In the genomic region with DNA sequence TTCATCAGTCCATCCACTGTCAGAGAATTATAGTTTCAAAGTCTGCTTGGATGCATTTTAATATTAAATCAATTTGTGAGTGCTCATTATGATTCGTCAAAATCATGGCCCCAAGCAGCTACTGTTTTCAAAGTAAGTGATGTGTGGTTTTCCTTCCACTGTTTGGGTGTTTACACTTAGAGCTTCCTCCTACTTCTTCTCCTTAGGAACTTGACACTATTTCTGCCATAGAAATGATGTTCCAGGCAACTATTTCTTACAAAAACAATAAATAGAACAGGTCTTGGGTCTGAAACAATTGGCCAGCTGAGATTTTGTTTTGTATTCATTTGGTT, we compare ENCODE assay signal across 10 cellular contexts.
DNase-seq lines count a peak whose midpoint lies in the region; ATAC-seq and TF ChIP-seq lines count a peak whose summit lies in the region.
"Had no signal": no experiment of that assay in that cellular context is flagged by ENCODE, and none has a peak within 500 bp of the region (broad histone marks: within the 10 kb centered on the region; RNA-seq: fewer than 3 reads in every experiment).

No MANE protein-coding gene starts in this region.

- H3K27ac Mint-ChIP-seq in Caco-2 (ENCODE audit: unreplicated experiment) (peak overlapping the region; percentile 90), neural progenitor cell (no peak overlapping the region)
- H3K27ac Mint-ChIP-seq in activated naive CD4-positive, alpha-beta T cell treated with anti-CD3 and anti-CD28 coated beads, Interleukin-2, amount 50 U/mL, for 72 hours, result no peak overlapping the region
- H3K27ac Mint-ChIP-seq: activated B cell treated with CpG ODN at 0.5 μM for 24 hours had no signal

- H3K4me1 Mint-ChIP-seq in Caco-2 (ENCODE audit: low read depth, unreplicated experiment), result peaks cover 39% of the 10 kb centered on the region
- H3K4me1 Mint-ChIP-seq in neural progenitor cell, result peaks cover 4% of the 10 kb centered on the region

- POLR2A ChIA-PET in Caco-2 (lab: Charles Lee), result no interaction called here

- BruUV-seq in Caco-2 (replicated peaks; lab: Mats Ljungman, UMichigan), result no TSS peak

- no peak overlapping the region for H3K9ac ChIP-seq in neural progenitor cell

- H3K27me3 Mint-ChIP-seq in Caco-2 (ENCODE audit: insufficient read depth, unreplicated experiment), result no peaks in the 10 kb centered on the region
- H3K27me3 Mint-ChIP-seq in neural progenitor cell (ENCODE audit: insufficient read depth, low read depth), result peaks cover 3% of the 10 kb centered on the region
- H3K27me3 Mint-ChIP-seq: activated B cell treated with CpG ODN at 0.5 μM for 24 hours had no signal

- intact Hi-C loops in Caco-2 (cut with micrococcal nuclease; ENCODE audit: unreplicated experiment), result loop anchor here (1.0 to 10.0 kb wide), 10 partner anchors 33 to 375 kb away; no protein-coding TSS in a partner anchor

- H3K9me3 Mint-ChIP-seq in Caco-2 (ENCODE audit: unreplicated experiment) (no peaks in the 10 kb centered on the region), neural progenitor cell (no peaks in the 10 kb centered on the region)
- no peaks in the 10 kb centered on the region for H3K9me3 Mint-ChIP-seq in activated naive CD4-positive, alpha-beta T cell treated with anti-CD3 and anti-CD28 coated beads, Interleukin-2, amount 50 U/mL, for 72 hours
- H3K9me3 Mint-ChIP-seq: activated B cell treated with CpG ODN at 0.5 μM for 24 hours had no signal

- H3K27me3 ChIP-seq in Caco-2 (replicated peaks; ENCODE audit: control insufficient read depth, insufficient read depth, low read length), result no peaks in the 10 kb centered on the region
- H3K27me3 ChIP-seq in neural progenitor cell, result no peaks in the 10 kb centered on the region
- H3K27me3 ChIP-seq: SJCRH30 had no signal

- peak; percentile 11 for ATAC-seq in HG02588 (IDR thresholded peaks at IDR 0.05; ENCODE audit: unreplicated experiment)
- ATAC-seq in SK-N-SH treated with all-trans-retinoic acid at 6 μM for 48 hours, result peak; percentile 45
- ATAC-seq in HG03439 (IDR thresholded peaks at IDR 0.05; ENCODE audit: unreplicated experiment), result no peak
- ATAC-seq in activated naive CD4-positive, alpha-beta T cell treated with anti-CD3 and anti-CD28 coated beads, Interleukin-2, amount 50 U/mL, for 72 hours, result no peak

- peaks cover 34% of the 10 kb centered on the region for H3K4me1 ChIP-seq in Caco-2
- H3K4me1 ChIP-seq in neural progenitor cell, result no peaks in the 10 kb centered on the region
- H3K4me1 ChIP-seq: SJCRH30 had no signal

- TF ChIP-seq CTCF in Caco-2 (IDR thresholded peaks at IDR 0.05; ENCODE audit: insufficient read depth in 1 of 2, low read depth in 1 of 2, low read length in 1 of 2, severe bottlenecking in 1 of 2, unreplicated experiment in 1 of 2), result peak in 1 of 2 experiments; percentile 1
- TF ChIP-seq CTCF in neural progenitor cell (IDR thresholded peaks at IDR 0.05), result no peak

- H3K79me2 ChIP-seq in neural progenitor cell (ENCODE audit: low read depth), result no peaks in the 10 kb centered on the region

- no peaks in the 10 kb centered on the region for H4K20me1 ChIP-seq in neural progenitor cell (ENCODE audit: low read depth)

- no peaks in the 10 kb centered on the region for H3K9me3 ChIP-seq in Caco-2
- no peaks in the 10 kb centered on the region for H3K9me3 ChIP-seq in neural progenitor cell (ENCODE audit: low read depth)
- H3K9me3 ChIP-seq: SJCRH30 had no signal

- H3F3A ChIP-seq in neural progenitor cell (ENCODE audit: low read depth), result no peaks in the 10 kb centered on the region

- H3K36me3 ChIP-seq in Caco-2 (ENCODE audit: control insufficient read depth, insufficient read depth, low read length), result no peaks in the 10 kb centered on the region
- H3K36me3 ChIP-seq in neural progenitor cell, result no peaks in the 10 kb centered on the region
- H3K36me3 ChIP-seq: SJCRH30 had no signal

- CTCF ChIA-PET in Caco-2 (lab: Charles Lee), result interaction anchor here (0.9 to 1.4 kb wide), 3 partner anchors 36 to 164 kb away, joined by 4 to 8 read pairs (median 5); a partner anchor contains a TSS

- H3K27ac ChIP-seq in neural progenitor cell, result no peak overlapping the region
- H3K27ac ChIP-seq: SJCRH30 had no signal

- H3K4me3 Mint-ChIP-seq in Caco-2 (ENCODE audit: unreplicated experiment), result no peak overlapping the region
- no peak overlapping the region for H3K4me3 Mint-ChIP-seq in neural progenitor cell
- H3K4me3 Mint-ChIP-seq: activated B cell treated with CpG ODN at 0.5 μM for 24 hours had no signal

- DNase-seq in Caco-2 (no peak), neural progenitor cell (ENCODE audit: low spot score) (no peak), DMS53 treated with DMSO at 0.1 percent for 48 hours (lab: John Stamatoyannopoulos, UW; ENCODE audit: unreplicated experiment) (no peak), DMS53 (lab: John Stamatoyannopoulos, UW) (no peak)
- no peak for DNase-seq in activated naive CD4-positive, alpha-beta T cell treated with anti-CD3 and anti-CD28 coated beads, Interleukin-2, amount 50 U/mL, for 72 hours (ENCODE audit: low spot score in 2 of 2)
- DNase-seq: activated B cell treated with CpG ODN at 0.5 μM for 24 hours had no signal

- peak overlapping the region; percentile 65 for H2AFZ ChIP-seq in neural progenitor cell (replicated peaks)

- H3K36me3 Mint-ChIP-seq in Caco-2 (ENCODE audit: insufficient read depth, unreplicated experiment), result peaks cover 7% of the 10 kb centered on the region
- H3K36me3 Mint-ChIP-seq in neural progenitor cell, result no peaks in the 10 kb centered on the region
- H3K36me3 Mint-ChIP-seq in activated naive CD4-positive, alpha-beta T cell treated with anti-CD3 and anti-CD28 coated beads, Interleukin-2, amount 50 U/mL, for 72 hours, result no peaks in the 10 kb centered on the region

- H3K4me3 ChIP-seq in Caco-2 (ENCODE audit: low read depth, low read length) (no peak overlapping the region), neural progenitor cell (no peak overlapping the region)
- H3K4me3 ChIP-seq: SJCRH30 had no signal

- no peak overlapping the region for H3K4me2 ChIP-seq in neural progenitor cell

TF ChIP-seq in SK-N-SH treated with all-trans-retinoic acid at 6 μM for 48 hours, 23 proteins besides CTCF, POLR2A, EP300 and RAD21:
- TF ChIP-seq TCF4 (CRISPR knock-in tag; IDR thresholded peaks at IDR 0.05; ENCODE audit: borderline replicate concordance) (no peak), ARNTL (CRISPR knock-in tag; IDR thresholded peaks at IDR 0.05; ENCODE audit: borderline replicate concordance, low read depth) (no peak), ZNF565 (CRISPR knock-in tag; conservative IDR thresholded peaks at IDR 0.05; ENCODE audit: low read depth) (no peak), GLIS3 (CRISPR knock-in tag; IDR thresholded peaks at IDR 0.05) (no peak), ISL1 (CRISPR knock-in tag; IDR thresholded peaks at IDR 0.05) (no peak), ZFP3 (CRISPR knock-in tag; IDR thresholded peaks at IDR 0.05) (no peak), ZC3H10 (CRISPR knock-in tag; IDR thresholded peaks at IDR 0.05) (no peak), OSR1 (CRISPR knock-in tag; IDR thresholded peaks at IDR 0.05) (no peak), ZNF70 (CRISPR knock-in tag; IDR thresholded peaks at IDR 0.05) (no peak), ZNF8 (CRISPR knock-in tag; IDR thresholded peaks at IDR 0.05) (no peak), ZFP30 (CRISPR knock-in tag; IDR thresholded peaks at IDR 0.05) (no peak), BACH2 (CRISPR knock-in tag; IDR thresholded peaks at IDR 0.05; ENCODE audit: borderline replicate concordance) (no peak), SNAI2 (CRISPR knock-in tag; IDR thresholded peaks at IDR 0.05) (no peak)
- TF ChIP-seq, protein P1, sequence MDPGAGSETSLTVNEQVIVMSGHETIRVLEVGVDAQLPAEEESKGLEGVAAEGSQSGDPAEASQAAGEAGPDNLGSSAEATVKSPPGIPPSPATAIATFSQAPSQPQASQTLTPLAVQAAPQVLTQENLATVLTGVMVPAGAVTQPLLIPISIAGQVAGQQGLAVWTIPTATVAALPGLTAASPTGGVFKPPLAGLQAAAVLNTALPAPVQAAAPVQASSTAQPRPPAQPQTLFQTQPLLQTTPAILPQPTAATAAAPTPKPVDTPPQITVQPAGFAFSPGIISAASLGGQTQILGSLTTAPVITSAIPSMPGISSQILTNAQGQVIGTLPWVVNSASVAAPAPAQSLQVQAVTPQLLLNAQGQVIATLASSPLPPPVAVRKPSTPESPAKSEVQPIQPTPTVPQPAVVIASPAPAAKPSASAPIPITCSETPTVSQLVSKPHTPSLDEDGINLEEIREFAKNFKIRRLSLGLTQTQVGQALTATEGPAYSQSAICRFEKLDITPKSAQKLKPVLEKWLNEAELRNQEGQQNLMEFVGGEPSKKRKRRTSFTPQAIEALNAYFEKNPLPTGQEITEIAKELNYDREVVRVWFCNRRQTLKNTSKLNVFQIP (CRISPR knock-in tag; IDR thresholded peaks at IDR 0.05; ENCODE audit: borderline replicate concordance, low read depth), result no peak
- TF ChIP-seq, protein P2, sequence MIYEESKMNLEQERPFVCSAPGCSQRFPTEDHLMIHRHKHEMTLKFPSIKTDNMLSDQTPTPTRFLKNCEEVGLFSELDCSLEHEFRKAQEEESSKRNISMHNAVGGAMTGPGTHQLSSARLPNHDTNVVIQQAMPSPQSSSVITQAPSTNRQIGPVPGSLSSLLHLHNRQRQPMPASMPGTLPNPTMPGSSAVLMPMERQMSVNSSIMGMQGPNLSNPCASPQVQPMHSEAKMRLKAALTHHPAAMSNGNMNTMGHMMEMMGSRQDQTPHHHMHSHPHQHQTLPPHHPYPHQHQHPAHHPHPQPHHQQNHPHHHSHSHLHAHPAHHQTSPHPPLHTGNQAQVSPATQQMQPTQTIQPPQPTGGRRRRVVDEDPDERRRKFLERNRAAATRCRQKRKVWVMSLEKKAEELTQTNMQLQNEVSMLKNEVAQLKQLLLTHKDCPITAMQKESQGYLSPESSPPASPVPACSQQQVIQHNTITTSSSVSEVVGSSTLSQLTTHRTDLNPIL (CRISPR knock-in tag; IDR thresholded peaks at IDR 0.05; ENCODE audit: low read depth), result no peak
- TF ChIP-seq, protein P3, sequence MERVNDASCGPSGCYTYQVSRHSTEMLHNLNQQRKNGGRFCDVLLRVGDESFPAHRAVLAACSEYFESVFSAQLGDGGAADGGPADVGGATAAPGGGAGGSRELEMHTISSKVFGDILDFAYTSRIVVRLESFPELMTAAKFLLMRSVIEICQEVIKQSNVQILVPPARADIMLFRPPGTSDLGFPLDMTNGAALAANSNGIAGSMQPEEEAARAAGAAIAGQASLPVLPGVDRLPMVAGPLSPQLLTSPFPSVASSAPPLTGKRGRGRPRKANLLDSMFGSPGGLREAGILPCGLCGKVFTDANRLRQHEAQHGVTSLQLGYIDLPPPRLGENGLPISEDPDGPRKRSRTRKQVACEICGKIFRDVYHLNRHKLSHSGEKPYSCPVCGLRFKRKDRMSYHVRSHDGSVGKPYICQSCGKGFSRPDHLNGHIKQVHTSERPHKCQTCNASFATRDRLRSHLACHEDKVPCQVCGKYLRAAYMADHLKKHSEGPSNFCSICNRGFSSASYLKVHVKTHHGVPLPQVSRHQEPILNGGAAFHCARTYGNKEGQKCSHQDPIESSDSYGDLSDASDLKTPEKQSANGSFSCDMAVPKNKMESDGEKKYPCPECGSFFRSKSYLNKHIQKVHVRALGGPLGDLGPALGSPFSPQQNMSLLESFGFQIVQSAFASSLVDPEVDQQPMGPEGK (CRISPR knock-in tag; IDR thresholded peaks at IDR 0.05; ENCODE audit: borderline replicate concordance), result no peak

Comparison
In these comparisons a context has a peak if more than half of its experiments do, and no peak if none do; other contexts are left out.
1. ATAC-seq: peak in HG02588 (single experiment) and SK-N-SH treated with all-trans-retinoic acid at 6 μM for 48 hours (single experiment); none in HG03439 (single experiment) and activated naive CD4-positive, alpha-beta T cell treated with anti-CD3 and anti-CD28 coated beads, Interleukin-2, amount 50 U/mL, for 72 hours (0 of 2).